In the genomic region with DNA sequence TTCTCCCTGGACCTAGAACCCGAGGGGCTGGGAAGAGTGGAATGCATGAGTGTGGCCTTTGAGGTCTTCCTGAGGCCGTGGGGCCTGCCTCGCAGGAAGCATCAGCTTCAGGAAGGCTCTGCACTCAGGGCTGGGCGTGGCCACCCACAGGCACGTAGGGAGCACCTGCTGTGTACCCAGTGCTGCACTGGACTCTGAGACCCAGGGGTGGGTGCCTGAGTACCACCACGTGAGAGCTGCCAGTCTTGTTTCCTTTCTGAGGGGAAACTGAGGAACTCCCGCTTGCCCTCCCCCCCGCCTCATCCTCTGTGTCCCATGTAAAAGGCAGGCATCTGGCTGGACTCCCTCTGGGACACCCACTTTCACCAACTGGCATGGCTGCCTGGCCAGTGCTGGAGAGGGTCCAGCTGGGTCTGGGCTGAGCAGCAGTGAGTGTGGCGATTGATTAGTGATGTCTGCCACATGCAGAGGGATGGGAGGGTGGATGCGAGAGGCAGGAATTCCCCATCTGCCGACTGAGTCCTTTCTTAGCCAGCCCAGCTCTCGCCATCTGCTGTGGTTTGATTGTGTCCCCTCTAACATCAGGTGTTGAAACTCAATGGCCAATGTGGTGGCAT, we compare ENCODE assay signal across 21 cellular contexts.
"Had no signal": no experiment of that assay in that cellular context is flagged by ENCODE, and none has a peak within 500 bp of the region (broad histone marks: within the 10 kb centered on the region; RNA-seq: fewer than 3 reads in every experiment).

No MANE protein-coding gene starts in this region.

- H3K9ac ChIP-seq: neural progenitor cell had no signal

- H2AFZ ChIP-seq: neural progenitor cell had no signal

- DNase-seq: hippocampal formation; left ventricle myocardium inferior; ovary; stimulated activated CD4-positive, alpha-beta T cell treated with anti-CD3 and anti-CD28 coated beads, Interleukin-1b, Interleukin-23, amount 100 ng/mL, for 48 hours; stimulated activated CD4-positive, alpha-beta T cell treated with anti-CD3 and anti-CD28 coated beads, Interleukin-2, amount 100 ng/mL, for 48 hours; stimulated activated CD4-positive, alpha-beta T cell treated with anti-CD3 and anti-CD28 coated beads, Interleukin-4, amount 100 ng/mL, for 4 hours; stimulated activated CD8-positive, alpha-beta memory T cell treated with anti-CD3 and anti-CD28 coated beads, Interleukin-4, amount 100 ng/mL, for 48 hours; stimulated activated naive CD4-positive, alpha-beta T cell treated with Interleukin-2 at 50 U/mL for 16 hours; stimulated activated naive CD8-positive, alpha-beta T cell treated with anti-CD3 and anti-CD28 coated beads, Interleukin-15, amount 100 ng/mL, for 72 hours; substantia nigra had no signal

- H3K27ac ChIP-seq: left ventricle myocardium inferior, neural progenitor cell, ovary, right atrium auricular region, right lobe of liver, tibial nerve, upper lobe of left lung, vagina had no signal

- H3K4me2 ChIP-seq: neural progenitor cell, smooth muscle cell had no signal

- ATAC-seq: naive thymus-derived CD8-positive, alpha-beta T cell; right lobe of liver; stimulated activated memory B cell treated with anti-CD40 and anti-IgM and Interleukin-4, amounts not matched to agents 10 μg/mL and 1 μg/mL and 100 μg/mL, for 72 hours; stimulated activated naive CD8-positive, alpha-beta T cell treated with anti-CD3 and anti-CD28 coated beads, Interleukin-15, amount 100 ng/mL, for 72 hours had no signal

- H3K4me1 ChIP-seq: left ventricle myocardium inferior, neural progenitor cell, right atrium auricular region, right lobe of liver, tibial nerve, upper lobe of left lung, vagina had no signal

- H3K27me3 ChIP-seq: neural progenitor cell, ovary, right atrium auricular region, right lobe of liver, tibial nerve, upper lobe of left lung, vagina had no signal

- H3K9me3 ChIP-seq: ovary, right lobe of liver, vagina had no signal

- FAIRE-seq: keratinocyte had no signal

- H3K4me3 ChIP-seq: left ventricle myocardium inferior, lung, neural progenitor cell, ovary, right atrium auricular region, right lobe of liver, smooth muscle cell, tibial nerve, upper lobe of left lung, vagina had no signal

- H3K36me3 ChIP-seq: left ventricle myocardium inferior, neural progenitor cell, ovary, right atrium auricular region, right lobe of liver, tibial nerve, upper lobe of left lung, vagina had no signal
